Comparison of ENCODE assay signal across 1 cellular context in the genomic region with DNA sequence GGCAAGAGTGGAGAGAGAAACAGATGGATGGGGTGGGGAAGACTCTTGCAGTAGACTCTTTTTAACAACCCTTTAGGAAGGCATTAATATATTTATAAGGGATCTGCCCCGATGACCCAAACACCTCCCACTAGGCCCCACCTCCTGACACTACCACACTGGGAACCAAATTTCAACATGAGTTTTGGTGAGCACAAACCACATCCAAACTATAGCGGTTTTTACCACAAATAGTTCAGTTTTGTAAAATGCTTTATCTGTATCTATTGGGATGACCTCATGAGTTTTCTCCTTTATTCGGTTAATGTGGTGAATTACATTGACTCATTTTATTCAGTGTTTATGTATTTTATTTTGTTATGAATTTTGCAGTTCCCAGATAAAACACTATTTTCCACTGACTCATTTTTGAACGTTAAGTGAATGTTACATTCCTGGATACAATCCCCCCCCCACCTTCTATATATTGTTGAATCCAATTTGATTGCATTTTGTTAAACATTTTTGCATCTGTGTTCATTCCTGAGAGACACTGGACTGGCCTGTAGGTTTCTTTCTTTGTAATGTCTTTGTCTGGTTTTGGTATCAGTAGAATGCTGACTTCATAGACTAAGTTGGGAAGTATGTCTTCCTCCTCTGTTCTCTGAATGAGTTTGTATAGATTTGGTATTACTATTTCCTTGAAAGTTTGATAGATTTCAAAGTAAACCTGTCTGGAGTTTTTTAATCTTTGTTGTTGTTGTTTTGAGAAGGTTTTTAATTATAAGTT.
TF ChIP-seq lines count a peak whose summit lies in the region.

No MANE protein-coding gene starts in this region.

TF ChIP-seq in IMR-90, 13 proteins besides CTCF, POLR2A, EP300 and RAD21:
- TF ChIP-seq, protein P1, sequence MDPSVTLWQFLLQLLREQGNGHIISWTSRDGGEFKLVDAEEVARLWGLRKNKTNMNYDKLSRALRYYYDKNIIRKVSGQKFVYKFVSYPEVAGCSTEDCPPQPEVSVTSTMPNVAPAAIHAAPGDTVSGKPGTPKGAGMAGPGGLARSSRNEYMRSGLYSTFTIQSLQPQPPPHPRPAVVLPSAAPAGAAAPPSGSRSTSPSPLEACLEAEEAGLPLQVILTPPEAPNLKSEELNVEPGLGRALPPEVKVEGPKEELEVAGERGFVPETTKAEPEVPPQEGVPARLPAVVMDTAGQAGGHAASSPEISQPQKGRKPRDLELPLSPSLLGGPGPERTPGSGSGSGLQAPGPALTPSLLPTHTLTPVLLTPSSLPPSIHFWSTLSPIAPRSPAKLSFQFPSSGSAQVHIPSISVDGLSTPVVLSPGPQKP (IDR thresholded peaks at IDR 0.05; ENCODE audit: borderline replicate concordance, low read depth, low read length) = no peak
- TF ChIP-seq SMC3 (IDR thresholded peaks at IDR 0.05; ENCODE audit: low read depth, low read length) = no peak
- no peak for TF ChIP-seq MAZ (IDR thresholded peaks at IDR 0.05; ENCODE audit: borderline replicate concordance, low read depth, low read length)
- no peak for TF ChIP-seq MXI1 (IDR thresholded peaks at IDR 0.05; ENCODE audit: borderline replicate concordance, low read depth, low read length)
- TF ChIP-seq MAFK (IDR thresholded peaks at IDR 0.05; ENCODE audit: low read depth, low read length) = no peak
- TF ChIP-seq FOS (IDR thresholded peaks at IDR 0.05; ENCODE audit: low read depth, low read length) = no peak
- TF ChIP-seq RCOR1 (IDR thresholded peaks at IDR 0.05; ENCODE audit: insufficient replicate concordance, low read length) = no peak
- TF ChIP-seq USF2 (IDR thresholded peaks at IDR 0.05; ENCODE audit: low read depth, low read length) = no peak
- no peak for TF ChIP-seq BHLHE40 (IDR thresholded peaks at IDR 0.05; ENCODE audit: low read depth, low read length)
- TF ChIP-seq RFX5 (IDR thresholded peaks at IDR 0.05; ENCODE audit: low read depth, low read length) = no peak
- TF ChIP-seq NFE2L2 (IDR thresholded peaks at IDR 0.05; ENCODE audit: low read depth, low read length) = no peak
- no peak for TF ChIP-seq CEBPB (IDR thresholded peaks at IDR 0.05; ENCODE audit: low read depth, low read length)
- no peak for TF ChIP-seq CHD1 (IDR thresholded peaks at IDR 0.05; ENCODE audit: low read depth, low read length)
